In the genomic region with DNA sequence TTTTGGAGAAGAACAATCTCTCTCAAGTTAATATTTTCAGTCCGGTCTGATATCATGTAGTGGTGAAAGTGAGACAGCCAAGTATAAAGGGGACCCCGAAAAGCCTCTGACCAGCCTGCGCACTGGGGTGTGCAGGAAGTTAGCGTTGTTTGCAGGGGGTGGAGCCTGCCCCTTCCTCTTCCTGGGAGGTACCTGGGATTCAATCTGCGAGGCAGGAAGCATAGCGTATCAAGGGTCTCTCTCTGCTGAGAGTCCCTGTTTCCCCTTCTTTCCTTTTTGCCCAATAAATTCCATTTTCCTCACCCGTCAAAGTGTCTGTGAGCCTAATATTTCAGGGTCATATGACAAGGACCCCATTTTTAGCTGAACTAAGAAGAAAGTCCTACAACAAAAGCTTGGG, we compare ENCODE assay signal across 8 cellular contexts.
"Had no signal": no experiment of that assay in that cellular context is flagged by ENCODE, and none has a peak within 500 bp of the region (broad histone marks: within the 10 kb centered on the region; RNA-seq: fewer than 3 reads in every experiment).

No MANE protein-coding gene starts in this region.

- ATAC-seq: GM12878 had no signal

- FAIRE-seq: G401.6, GM12891, GM12892, GM18507, GM19239 had no signal

- H3K4me3 ChIP-seq: GM12878 had no signal

- DNase-seq: GDM1, GF-D8 had no signal
